ENCODE assay signal across 18 cellular contexts in the genomic region with DNA sequence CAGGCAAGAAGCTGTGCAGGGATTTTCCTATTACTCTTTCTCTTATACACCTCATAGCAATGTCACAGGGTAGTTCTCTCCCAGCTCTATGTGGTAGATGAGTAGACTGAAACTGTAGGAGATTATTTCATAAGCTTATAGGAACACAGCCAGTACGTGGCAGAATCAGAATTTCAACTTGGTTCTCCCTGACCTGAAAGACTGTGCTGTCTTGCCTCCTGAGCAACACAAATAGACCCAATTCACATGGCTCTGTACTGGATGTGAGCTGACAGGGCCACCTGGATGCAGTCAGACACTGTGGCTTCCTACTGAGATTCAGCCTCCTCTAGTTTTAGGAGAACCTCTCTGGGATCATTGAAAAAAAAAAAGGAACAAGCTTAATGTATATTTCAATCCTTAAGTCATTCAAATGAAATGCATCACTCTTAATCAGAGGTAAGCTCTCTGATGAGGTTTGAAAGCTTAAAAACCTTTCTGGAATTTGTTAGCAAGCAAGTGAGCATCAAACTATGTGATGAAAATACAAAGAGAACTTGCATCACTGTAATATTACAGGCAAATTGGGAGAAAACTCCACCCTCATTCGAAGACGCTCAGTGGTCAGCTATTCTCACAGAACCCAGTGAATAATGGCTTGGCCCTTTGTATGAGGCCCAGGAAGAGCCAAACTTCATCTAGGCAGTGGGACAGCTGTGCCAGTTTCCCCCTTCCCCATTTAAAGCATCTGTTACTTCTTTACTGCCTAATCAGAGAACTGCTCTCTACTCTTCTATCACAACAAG.
"Had no signal": no experiment of that assay in that cellular context is flagged by ENCODE, and none has a peak within 500 bp of the region (broad histone marks: within the 10 kb centered on the region; RNA-seq: fewer than 3 reads in every experiment).

No MANE protein-coding gene starts in this region.

- H3K9ac ChIP-seq: neural progenitor cell had no signal

- H2AFZ ChIP-seq: neural progenitor cell had no signal

- H3K4me2 ChIP-seq: neural progenitor cell had no signal

- DNase-seq: effector CD8-positive, alpha-beta T cell; heart left ventricle; hippocampal formation; left colon; left ventricle myocardium superior; mesenchymal stem cell; midbrain; nucleus accumbens; pancreas; right cardiac atrium; small intestine; stimulated activated CD4-positive, alpha-beta T cell treated with anti-CD3 and anti-CD28 coated beads, Interleukin-12 subunit alpha, Interleukin-12 subunit beta, amount 100 ng/mL, for 4 hours; stimulated activated naive CD4-positive, alpha-beta T cell treated with Interleukin-2 at 50 U/mL for 16 hours; trophoblast cell had no signal

- H3K27ac ChIP-seq: heart left ventricle, neural progenitor cell, pancreas had no signal

- H3K4me3 ChIP-seq: dorsolateral prefrontal cortex, heart left ventricle, lung, neural progenitor cell, pancreas had no signal

- H3K36me3 ChIP-seq: heart left ventricle, neural progenitor cell, pancreas had no signal

- H3K9me3 ChIP-seq: heart left ventricle, pancreas had no signal

- ATAC-seq: esophagus mucosa, heart left ventricle, left colon, left ventricle myocardium superior, pancreas, right cardiac atrium had no signal

- H3K27me3 ChIP-seq: dorsolateral prefrontal cortex, neural progenitor cell had no signal

- H3K4me1 ChIP-seq: heart left ventricle, pancreas had no signal
